Comparison of ENCODE assay signal across 9 cellular contexts in the genomic region with DNA sequence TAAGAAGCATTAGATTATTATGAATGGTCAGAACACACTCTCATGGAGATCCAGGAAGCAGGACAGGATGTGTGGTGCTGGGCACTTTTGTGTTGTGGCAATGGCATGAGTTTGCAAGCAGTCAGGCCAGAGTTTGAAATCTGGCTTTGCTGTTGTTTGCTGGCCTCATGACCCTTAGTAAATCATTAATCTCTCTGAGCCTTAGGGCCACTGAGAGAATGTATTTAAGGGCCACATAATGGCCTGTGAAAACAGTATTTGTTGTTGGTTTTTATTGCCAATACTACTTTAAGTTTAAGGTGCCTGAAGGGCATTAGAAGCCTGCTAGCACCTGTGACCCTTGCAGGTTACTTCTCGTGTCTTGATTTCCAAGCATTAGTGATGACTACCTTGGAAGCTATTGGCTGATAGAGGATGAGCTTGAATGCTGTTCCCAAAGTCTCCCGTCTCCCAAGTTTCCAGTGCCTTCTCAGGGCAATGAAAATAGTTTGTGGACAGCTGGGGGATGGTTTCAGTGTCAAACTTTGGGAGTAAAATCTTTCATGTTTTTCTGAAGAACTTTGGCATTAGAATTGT.
A peak's percentile ranks its signal among the peaks of the same experiment; 100 is the strongest.
DNase-seq lines count a peak whose midpoint lies in the region; ATAC-seq and TF ChIP-seq lines count a peak whose summit lies in the region.
"Had no signal": no experiment of that assay in that cellular context is flagged by ENCODE, and none has a peak within 500 bp of the region (broad histone marks: within the 10 kb centered on the region; RNA-seq: fewer than 3 reads in every experiment).

No MANE protein-coding gene starts in this region.

- ATAC-seq in GM19324 (IDR thresholded peaks at IDR 0.05; ENCODE audit: low FRiP score, unreplicated experiment) (peak; percentile 57), HG03520 (IDR thresholded peaks at IDR 0.05; ENCODE audit: unreplicated experiment) (peak; percentile 21), HG03442 (IDR thresholded peaks at IDR 0.05; ENCODE audit: unreplicated experiment) (no peak)

- DNase-seq in glomerular visceral epithelial cell (ENCODE audit: extremely low spot score) = peak; percentile 43
- no peak for DNase-seq in NCI-H2081 treated with DMSO at 0.1 percent for 48 hours (lab: John Stamatoyannopoulos, UW)
- DNase-seq in NCI-H226 = no peak
- DNase-seq in NK-92 treated with Interleukin-12 subunit alpha and Interleukin-12 subunit beta, amount 100 ng/mL, for 24 hours (lab: John Stamatoyannopoulos, UW) = no peak
- DNase-seq: DMS 273 treated with DMSO at 0.1 percent for 48 hours had no signal

- peak overlapping the region; percentile 79 for H3K27ac ChIP-seq in 22Rv1

- TF ChIP-seq CTCF in 22Rv1 (IDR thresholded peaks at IDR 0.05) = no peak
